In genomic region chr9:136265561-136266355, GRCh38 we compare ENCODE assay signal across 20 cellular contexts. TPM values are rescaled to one million over a fixed set of nuclear protein-coding genes. Genes with fewer than 3 reads are reported as not detected.
DNase-seq lines count a peak whose midpoint lies in the region; ATAC-seq and TF ChIP-seq lines count a peak whose summit lies in the region.
"Had no signal": no experiment of that assay in that cellular context is flagged by ENCODE, and none has a peak within 500 bp of the region (broad histone marks: within the 10 kb centered on the region; RNA-seq: fewer than 3 reads in every experiment).

No MANE protein-coding gene starts in this region.

- H3K14ac ChIP-seq in neuronal stem cell (ENCODE audit: low read length): no peak overlapping the region

- TF ChIP-seq CTCF in heart right ventricle (IDR thresholded peaks at IDR 0.05): no peak
- no peak for TF ChIP-seq CTCF in nephron progenitor cell (IDR thresholded peaks at IDR 0.05)

- no peak overlapping the region for H3K27ac Mint-ChIP-seq in nephron progenitor cell
- H3K27ac Mint-ChIP-seq: GM23338 had no signal

- 86 to 87% methylated on average over 17 of the region's 17 CpGs for WGBS in heart right ventricle, 2 donors
- WGBS in neuronal stem cell (ENCODE audit: extremely low coverage in 2 of 2, insufficient read length in 2 of 2, insufficient replicate concordance in 1 of 2), 2 donors: no CpG with 5 or more reads among the region's 17 CpGs

- H2BK15ac ChIP-seq in neuronal stem cell (ENCODE audit: low read length): no peak overlapping the region

- no peak overlapping the region for H3K4ac ChIP-seq in neuronal stem cell (ENCODE audit: low read length)

- H3K27me3 ChIP-seq in heart right ventricle: peaks cover 0 to 19% (median 15%) of the 10 kb centered on the region in 7 donors
- peaks cover 0 to 74% (median 0%) of the 10 kb centered on the region in 3 experiments for H3K27me3 ChIP-seq in neuronal stem cell (ENCODE audit: control insufficient read depth in 3 of 3, insufficient read depth in 3 of 3, low read depth in 1 of 3, low read length in 3 of 3)

- ATAC-seq in Right ventricle myocardium inferior (no peak), heart right ventricle (no peak), HG02623 (IDR thresholded peaks at IDR 0.05; ENCODE audit: unreplicated experiment) (no peak)
- ATAC-seq: GM23338, HepG2 had no signal

- H2BK120ac ChIP-seq in neuronal stem cell (ENCODE audit: low read depth, low read length): no peak overlapping the region

- peak overlapping the region; percentile 20 for H2AK5ac ChIP-seq in neuronal stem cell (ENCODE audit: low read depth, low read length)

- no peak overlapping the region for H4K8ac ChIP-seq in neuronal stem cell (ENCODE audit: low read depth, low read length)

- peaks cover 4 to 14% (median 8%) of the 10 kb centered on the region in 9 donors for H3K4me1 ChIP-seq in heart right ventricle
- H3K4me1 ChIP-seq in neuronal stem cell (ENCODE audit: control insufficient read depth in 2 of 2, insufficient read depth in 1 of 2, low read depth in 1 of 2, low read length in 2 of 2): peaks cover 16 to 21% of the 10 kb centered on the region in 2 donors

- H3K27ac ChIP-seq in heart right ventricle (no peak overlapping the region), neuronal stem cell (replicated peaks; ENCODE audit: low read length) (no peak overlapping the region)
- H3K27ac ChIP-seq: 22Rv1 had no signal

- no peak overlapping the region for H2BK5ac ChIP-seq in neuronal stem cell (ENCODE audit: low read length)

- peak; percentile 13 for DNase-seq in Right ventricle myocardium inferior (ENCODE audit: missing footprints)
- DNase-seq in heart right ventricle: no peak
- peak; percentile 50 to 59 for DNase-seq in cerebellar nuclear complex (lab: John Stamatoyannopoulos, UW)
- no peak for DNase-seq in neuronal stem cell (ENCODE audit: low spot score)
- DNase-seq in NCI-H1417 (lab: John Stamatoyannopoulos, UW): no peak
- no peak for DNase-seq in nephron progenitor cell
- DNase-seq: Caco-2; CD4-positive, alpha-beta T cell; DMS153; DMS79; GF-D8; HCEC 1CT; KG1 had no signal

- H3K9me3 ChIP-seq in heart right ventricle: no peaks in the 10 kb centered on the region
- no peaks in the 10 kb centered on the region for H3K9me3 ChIP-seq in neuronal stem cell (replicated peaks in 1 of 2; ENCODE audit: control insufficient read depth in 2 of 2, insufficient read depth in 1 of 2, low read depth in 1 of 2, low read length in 2 of 2)
- H3K9me3 ChIP-seq: Caco-2 had no signal

- H2AFZ ChIP-seq in neuronal stem cell (ENCODE audit: low read length): no peak overlapping the region

- H3K9ac ChIP-seq in neuronal stem cell (ENCODE audit: low read depth, low read length, poor library complexity): no peak overlapping the region

- H3K27me3 Mint-ChIP-seq in nephron progenitor cell (ENCODE audit: low read depth, poor library complexity): peaks cover 33% of the 10 kb centered on the region
- H3K27me3 Mint-ChIP-seq: CD4-positive, alpha-beta T cell had no signal

- H3K36me3 ChIP-seq in heart right ventricle: no peaks in the 10 kb centered on the region
- H3K36me3 ChIP-seq in neuronal stem cell (replicated peaks in 1 of 2; ENCODE audit: control insufficient read depth in 2 of 2, insufficient read depth in 2 of 2, low read length in 2 of 2): no peaks in the 10 kb centered on the region

- H3K18ac ChIP-seq in neuronal stem cell (ENCODE audit: low read length): peak overlapping the region; percentile 68

- no peak overlapping the region for H3K23ac ChIP-seq in neuronal stem cell (ENCODE audit: low read depth, low read length, poor library complexity)

- no peak overlapping the region for H4K91ac ChIP-seq in neuronal stem cell (ENCODE audit: low read depth, low read length, poor library complexity)

- H3K36me3 Mint-ChIP-seq in nephron progenitor cell (ENCODE audit: low read depth): no peaks in the 10 kb centered on the region

- H3K4me3 Mint-ChIP-seq in nephron progenitor cell: no peak overlapping the region

- no peak overlapping the region for H3K4me2 ChIP-seq in neuronal stem cell (ENCODE audit: insufficient read depth, low read length, poor library complexity, severe bottlenecking)
- H3K4me2 ChIP-seq: GM23338 had no signal

- H3K79me1 ChIP-seq in neuronal stem cell (ENCODE audit: low read depth, low read length): no peaks in the 10 kb centered on the region

- H3K4me3 ChIP-seq in heart right ventricle: no peak overlapping the region
- no peak overlapping the region for H3K4me3 ChIP-seq in neuronal stem cell (ENCODE audit: low read length in 2 of 2)

- intact Hi-C loops in Right ventricle myocardium inferior (cut with DNase I): no loop called here
- intact Hi-C loops in heart right ventricle (cut with DNase I): no loop called here

- H3K9me3 Mint-ChIP-seq in nephron progenitor cell: peaks cover 13% of the 10 kb centered on the region
- H3K9me3 Mint-ChIP-seq: CD4-positive, alpha-beta T cell; GM23338 had no signal

- H2BK12ac ChIP-seq in neuronal stem cell (ENCODE audit: low read length): peak overlapping the region; percentile 51

- H3K4me1 Mint-ChIP-seq in nephron progenitor cell: peaks cover 50% of the 10 kb centered on the region

RNA-seq across cellular contexts. Expression of gene QSOX2, which starts 20.1 kb away (rescaled TPM):
- total RNA-seq in Right ventricle myocardium inferior (8.3 TPM), heart right ventricle (1 to 10 TPM; 4.6 to 9.1 (median 7.7) TPM)
- 1 to 10 TPM; 5.6 to 8.6 TPM for polyA plus RNA-seq in heart right ventricle
- polyA plus RNA-seq in neuronal stem cell (2013, experiment 1 of 2): 11.3 TPM
- polyA plus RNA-seq in neuronal stem cell (2013, experiment 2 of 2): 11.5 TPM

RNA-seq across cellular contexts. Expression of gene CCDC187, which starts 38.1 kb away (rescaled TPM):
- total RNA-seq in Right ventricle myocardium inferior: not detected
- under 1 TPM in 3 of 10 donors, not detected in 7; 0.02 to 0.04 (median 0.03) TPM for total RNA-seq in heart right ventricle
- under 1 TPM in 1 of 2 donors, not detected in 1; 0.07 TPM for polyA plus RNA-seq in heart right ventricle
- 0.08 TPM for polyA plus RNA-seq in neuronal stem cell (2013, experiment 1 of 2)
- polyA plus RNA-seq in neuronal stem cell (2013, experiment 2 of 2): 0.08 TPM
- total RNA-seq: A673; CD4-positive, alpha-beta T cell; Daoy had no signal
- polyA plus RNA-seq: AG04450, GM23338 had no signal

Comparison
In these comparisons a context has a peak if more than half of its experiments do, and no peak if none do; other contexts are left out.
1. DNase-seq: peak in Right ventricle myocardium inferior (single experiment) and cerebellar nuclear complex (2 of 2); none in heart right ventricle (0 of 2), neuronal stem cell (single experiment), NCI-H1417 (0 of 3) and nephron progenitor cell (single experiment).